In genomic region chr2:70906439-70907018, GRCh38 we compare ENCODE assay signal across 20 cellular contexts. TPM values are rescaled to one million over a fixed set of nuclear protein-coding genes. Genes with fewer than 3 reads are reported as not detected.
DNase-seq lines count a peak whose midpoint lies in the region; ATAC-seq and TF ChIP-seq lines count a peak whose summit lies in the region.
"Had no signal": no experiment of that assay in that cellular context is flagged by ENCODE, and none has a peak within 500 bp of the region (broad histone marks: within the 10 kb centered on the region; RNA-seq: fewer than 3 reads in every experiment).

No MANE protein-coding gene starts in this region.

- H3K36me3 ChIP-seq in SJCRH30 (peaks cover 19% of the 10 kb centered on the region), osteoblast (ENCODE audit: insufficient read depth, low read length) (peaks cover 3% of the 10 kb centered on the region)
- H3K36me3 ChIP-seq: breast epithelium, Peyer's patch had no signal

- H3K4me2 ChIP-seq in osteoblast (ENCODE audit: insufficient read depth, low read length), result peak overlapping the region; percentile 62

- peak overlapping the region; percentile 51; the same call in 1 of the 2 replicates for H3K27ac ChIP-seq in SJCRH30
- H3K27ac ChIP-seq in osteoblast (ENCODE audit: low read depth, low read length), result no peak overlapping the region
- H3K27ac ChIP-seq: Peyer's patch had no signal

- TF ChIP-seq CTCF in osteoblast (IDR thresholded peaks at IDR 0.05; ENCODE audit: extremely low read depth, low read depth, low read length), result no peak
- TF ChIP-seq CTCF in omental fat pad (IDR thresholded peaks at IDR 0.05), result no peak

- peaks cover 4% of the 10 kb centered on the region for H4K20me1 ChIP-seq in osteoblast (ENCODE audit: insufficient read depth, low read length)

- no peak overlapping the region for H2AFZ ChIP-seq in osteoblast (ENCODE audit: low read length)

- DNase-seq in CD1c-positive myeloid dendritic cell (ENCODE audit: extremely low spot score) (peak; percentile 63), SJCRH30 (peak; percentile 42 to 54), fibroblast of peridontal ligament (ENCODE audit: extremely low read depth) (peak; percentile 8), osteoblast (ENCODE audit: insufficient read length, low spot score, missing footprints) (no peak), NCI-H2196 treated with DMSO at 0.1 percent for 48 hours (lab: John Stamatoyannopoulos, UW; ENCODE audit: unreplicated experiment) (no peak), 8988T (no peak), omental fat pad (ENCODE audit: low spot score) (no peak)
- DNase-seq: activated CD4-positive, alpha-beta memory T cell treated with anti-CD3 and anti-CD28 coated beads for 36 hours; Karpas-422; NCI-H1092 treated with DMSO at 0.1 percent for 48 hours; NCI-H2029 treated with DMSO at 0.1 percent for 48 hours; T-helper 2 cell had no signal

- H3K4me3 ChIP-seq in SJCRH30 (peak overlapping the region; percentile 52), osteoblast (ENCODE audit: insufficient read depth, low read length) (peak overlapping the region; percentile 65)

- H3K4me1 ChIP-seq in SJCRH30 (0 out of 2 replicates have a peak, but pooled peaks cover 4% of the 10 kb centered on the region), osteoblast (ENCODE audit: insufficient read depth, low read length) (peaks cover 8% of the 10 kb centered on the region)
- H3K4me1 ChIP-seq: breast epithelium had no signal

- peaks cover 37% of the 10 kb centered on the region for H3K79me2 ChIP-seq in osteoblast (ENCODE audit: insufficient read depth, low read length)

- H3K9me3 ChIP-seq in SJCRH30 (replicated peaks) (no peaks in the 10 kb centered on the region), osteoblast (ENCODE audit: low read depth, low read length) (no peaks in the 10 kb centered on the region)
- H3K9me3 ChIP-seq: breast epithelium, Peyer's patch had no signal

- H3K27me3 ChIP-seq in SJCRH30 (no peaks in the 10 kb centered on the region), osteoblast (ENCODE audit: insufficient read depth, low read length) (no peaks in the 10 kb centered on the region)

- ATAC-seq in omental fat pad (ENCODE audit: low FRiP score), result no peak
- ATAC-seq: esophagus mucosa had no signal

RNA-seq across cellular contexts. Expression of gene VAX2, which starts 6.2 kb away (rescaled TPM):
- total RNA-seq in SJCRH30 (2014; rRNA removed; shearing (Covaris generic)), result 7.3 and 9.2 TPM in 2 replicates
- total RNA-seq in osteoblast (4.1 and 4.3 TPM in 2 replicates), omental fat pad (1 to 10 TPM in 3 of 4 donors, under 1 TPM in 1; 0.48 to 6.6 (median 1.8) TPM)
- total RNA-seq: activated CD4-positive, alpha-beta memory T cell treated with anti-CD3 and anti-CD28 coated beads for 36 hours; dermis microvascular lymphatic vessel endothelial cell; HT1080; Peyer's patch; WTC11 had no signal

RNA-seq across cellular contexts. Expression of gene ATP6V1B1, which starts 29.2 kb away (rescaled TPM):
- total RNA-seq in SJCRH30 (2014; rRNA removed; shearing (Covaris generic)), result 1.6 and 2.0 TPM in 2 replicates
- total RNA-seq in osteoblast (0.88 and 2.5 TPM in 2 replicates), omental fat pad (1 to 10 TPM in 2 of 4 donors, not detected in 2; 3.6 to 7.1 TPM)
- total RNA-seq: activated CD4-positive, alpha-beta memory T cell treated with anti-CD3 and anti-CD28 coated beads for 36 hours; dermis microvascular lymphatic vessel endothelial cell; glomerular endothelial cell; HT1080; subcutaneous adipose tissue; WTC11 had no signal

Comparison
In these comparisons a context has a peak if more than half of its experiments do, and no peak if none do; other contexts are left out.
1. DNase-seq: peak in CD1c-positive myeloid dendritic cell (single experiment), SJCRH30 (2 of 2) and fibroblast of peridontal ligament (single experiment); none in osteoblast (single experiment), NCI-H2196 treated with DMSO at 0.1 percent for 48 hours (single experiment), 8988T (single experiment) and omental fat pad (single experiment).